ENCODE assay signal across 29 cellular contexts in genomic region chr9:122950263-122950662, GRCh38.
"Had no signal": no experiment of that assay in that cellular context is flagged by ENCODE, and none has a peak within 500 bp of the region (broad histone marks: within the 10 kb centered on the region; RNA-seq: fewer than 3 reads in every experiment).

No MANE protein-coding gene starts in this region.

- H3K4me3 Mint-ChIP-seq: activated CD4-positive, alpha-beta memory T cell treated with anti-CD3 and anti-CD28 coated beads, Interleukin-2, amount 10 ng/mL, durations not matched to agents 7 days and 5 days; activated CD4-positive, alpha-beta T cell treated with anti-CD3 and anti-CD28 coated beads, Interleukin-2, amount 10 ng/mL, durations not matched to agents 7 days and 5 days; activated T-cell treated with anti-CD3 and anti-CD28 coated beads, Interleukin-2, amount 50 U/mL, for 4 hours; central memory CD8-positive, alpha-beta T cell; dendritic cell treated with granulocyte-macrophage colony-stimulating factor and Interleukin-4, amounts not matched to agents 40 ng/mL and 50 ng/mL, for 4 days; mesothelial cell of epicardium; stimulated activated naive B cell treated with anti-CD40 and anti-IgM and Interleukin-4, amounts not matched to agents 10 μg/mL and 1 μg/mL and 100 μg/mL, for 72 hours had no signal

- H3K27me3 Mint-ChIP-seq: activated CD4-positive, alpha-beta memory T cell treated with anti-CD3 and anti-CD28 coated beads, Interleukin-2, amount 10 ng/mL, durations not matched to agents 7 days and 5 days; activated CD4-positive, alpha-beta T cell treated with anti-CD3 and anti-CD28 coated beads, Interleukin-2, amount 10 ng/mL, durations not matched to agents 7 days and 5 days; central memory CD8-positive, alpha-beta T cell; dendritic cell treated with granulocyte-macrophage colony-stimulating factor and Interleukin-4, amounts not matched to agents 40 ng/mL and 50 ng/mL, for 4 days; naive thymus-derived CD4-positive, alpha-beta T cell; stimulated activated naive B cell treated with anti-CD40 and anti-IgM and Interleukin-4, amounts not matched to agents 10 μg/mL and 1 μg/mL and 100 μg/mL, for 72 hours had no signal

- H3K27ac ChIP-seq: breast epithelium, epithelial cell of prostate, esophagus squamous epithelium, ovary, prostate gland, stomach had no signal

- ATAC-seq: activated naive CD4-positive, alpha-beta T cell treated with anti-CD3 and anti-CD28 coated beads, Interleukin-2, amount 50 U/mL, for 72 hours; activated T-cell treated with anti-CD3 and anti-CD28 coated beads, Interleukin-2, amount 50 U/mL, for 4 hours; left cardiac atrium; naive thymus-derived CD4-positive, alpha-beta T cell; stimulated activated naive B cell treated with anti-CD40 and anti-IgM and Interleukin-4, amounts not matched to agents 10 μg/mL and 1 μg/mL and 100 μg/mL, for 72 hours had no signal

- H3K27me3 ChIP-seq: breast epithelium, esophagus squamous epithelium, ovary, stomach, transverse colon had no signal

- H3K4me3 ChIP-seq: breast epithelium, esophagus squamous epithelium, ovary, prostate gland, smooth muscle cell, stomach, transverse colon had no signal

- DNase-seq: activated CD4-positive, alpha-beta memory T cell treated with anti-CD3 and anti-CD28 coated beads, Interleukin-2, amount 10 ng/mL, durations not matched to agents 7 days and 5 days; activated CD4-positive, alpha-beta T cell treated with anti-CD3 and anti-CD28 coated beads for 1 hour; activated CD4-positive, alpha-beta T cell treated with anti-CD3 and anti-CD28 coated beads, Interleukin-2, amount 10 ng/mL, durations not matched to agents 7 days and 5 days; activated CD8-positive, alpha-beta memory T cell treated with anti-CD3 and anti-CD28 coated beads, Interleukin-2, amount 50 U/mL, for 48 hours; activated naive CD4-positive, alpha-beta T cell; activated T-cell treated with anti-CD3 and anti-CD28 coated beads, Interleukin-2, amount 50 U/mL, for 4 hours; effector CD4-positive, alpha-beta T cell; esophagus squamous epithelium; foreskin melanocyte; left cardiac atrium; naive thymus-derived CD4-positive, alpha-beta T cell; ovary; retina; stimulated activated CD4-positive, alpha-beta T cell treated with anti-CD3 and anti-CD28 coated beads, Interleukin-1b, Interleukin-23, amount 100 ng/mL, for 48 hours; stimulated activated CD4-positive, alpha-beta T cell treated with anti-CD3 and anti-CD28 coated beads, Interleukin-4, amount 100 ng/mL, for 4 hours; stimulated activated CD8-positive, alpha-beta memory T cell treated with anti-CD3 and anti-CD28 coated beads, Interleukin-4, amount 100 ng/mL, for 48 hours; stimulated activated naive B cell treated with anti-CD40 and anti-IgM and Interleukin-4, amounts not matched to agents 10 μg/mL and 1 μg/mL and 100 μg/mL, for 72 hours; stomach; T-helper 2 cell; transverse colon had no signal

- H3K27ac Mint-ChIP-seq: activated CD4-positive, alpha-beta memory T cell treated with anti-CD3 and anti-CD28 coated beads, Interleukin-2, amount 10 ng/mL, durations not matched to agents 7 days and 5 days; activated CD4-positive, alpha-beta T cell treated with anti-CD3 and anti-CD28 coated beads, Interleukin-2, amount 10 ng/mL, durations not matched to agents 7 days and 5 days; activated naive CD4-positive, alpha-beta T cell treated with anti-CD3 and anti-CD28 coated beads, Interleukin-2, amount 50 U/mL, for 72 hours; dendritic cell treated with granulocyte-macrophage colony-stimulating factor and Interleukin-4, amounts not matched to agents 40 ng/mL and 50 ng/mL, for 4 days; mesothelial cell of epicardium; naive thymus-derived CD4-positive, alpha-beta T cell had no signal

- H3K4me2 ChIP-seq: smooth muscle cell had no signal

- H3K9me3 Mint-ChIP-seq: activated CD4-positive, alpha-beta memory T cell treated with anti-CD3 and anti-CD28 coated beads, Interleukin-2, amount 10 ng/mL, durations not matched to agents 7 days and 5 days; activated CD4-positive, alpha-beta T cell treated with anti-CD3 and anti-CD28 coated beads, Interleukin-2, amount 10 ng/mL, durations not matched to agents 7 days and 5 days; activated naive CD4-positive, alpha-beta T cell treated with anti-CD3 and anti-CD28 coated beads, Interleukin-2, amount 50 U/mL, for 72 hours; activated T-cell treated with anti-CD3 and anti-CD28 coated beads, Interleukin-2, amount 50 U/mL, for 4 hours; central memory CD8-positive, alpha-beta T cell; dendritic cell treated with granulocyte-macrophage colony-stimulating factor and Interleukin-4, amounts not matched to agents 40 ng/mL and 50 ng/mL, for 4 days; mesothelial cell of epicardium; naive thymus-derived CD4-positive, alpha-beta T cell; stimulated activated naive B cell treated with anti-CD40 and anti-IgM and Interleukin-4, amounts not matched to agents 10 μg/mL and 1 μg/mL and 100 μg/mL, for 72 hours had no signal

- H3K9me3 ChIP-seq: breast epithelium, esophagus squamous epithelium, ovary, prostate gland, stomach, transverse colon had no signal

- H3K36me3 ChIP-seq: breast epithelium, esophagus squamous epithelium, ovary, prostate gland, stomach, transverse colon had no signal

- FAIRE-seq: keratinocyte had no signal
